ENCODE assay signal across 13 cellular contexts in the genomic region with DNA sequence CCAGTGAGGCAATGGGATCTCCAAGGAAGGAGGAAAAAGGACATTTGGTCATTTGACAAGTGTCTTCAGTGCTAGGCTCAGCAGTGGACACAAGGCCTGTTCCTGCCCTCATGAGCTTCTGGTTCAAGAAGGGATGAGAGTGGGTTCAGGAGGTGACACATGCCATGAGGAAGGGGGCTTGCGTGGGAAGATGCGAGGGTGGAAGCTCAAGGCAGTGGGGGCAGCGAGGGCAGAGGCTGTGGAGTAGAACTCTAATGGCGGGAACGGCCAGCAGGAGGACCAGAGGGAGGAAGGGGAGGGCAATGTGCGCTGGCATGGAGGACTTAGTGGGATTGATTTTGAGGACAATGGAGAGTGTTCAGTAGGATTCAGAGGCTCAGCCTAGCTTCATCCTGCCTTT. TPM values are rescaled to one million over a fixed set of nuclear protein-coding genes. Genes with fewer than 3 reads are reported as not detected.
DNase-seq lines count a peak whose midpoint lies in the region; ATAC-seq and TF ChIP-seq lines count a peak whose summit lies in the region.
"Had no signal": no experiment of that assay in that cellular context is flagged by ENCODE, and none has a peak within 500 bp of the region (broad histone marks: within the 10 kb centered on the region; RNA-seq: fewer than 3 reads in every experiment).

No MANE protein-coding gene starts in this region.

- H3K4me3 ChIP-seq in heart left ventricle (no peak overlapping the region), right cardiac atrium (ENCODE audit: low read length) (no peak overlapping the region), duodenal mucosa (ENCODE audit: low read depth in 1 of 2, low read length in 2 of 2) (peak overlapping the region in 1 of 2 donors; percentile 35), osteoblast (ENCODE audit: insufficient read depth, low read length) (no peak overlapping the region), uterus (no peak overlapping the region)

- H3K79me2 ChIP-seq in osteoblast (ENCODE audit: insufficient read depth, low read length) = peaks cover 32% of the 10 kb centered on the region

- H3K9ac ChIP-seq in duodenal mucosa (ENCODE audit: low read depth in 1 of 2, low read length in 2 of 2) = peak overlapping the region; percentile 54 to 76

- H3K27ac ChIP-seq in heart left ventricle (peak overlapping the region; percentile 47 to 91 (median 76)), right cardiac atrium (ENCODE audit: low read length) (no peak overlapping the region), duodenal mucosa (ENCODE audit: low read depth, low read length) (no peak overlapping the region), osteoblast (ENCODE audit: low read depth, low read length) (no peak overlapping the region), uterus (peak overlapping the region; percentile 72 to 74)
- H3K27ac ChIP-seq: WERI-Rb-1 had no signal

- ATAC-seq in heart left ventricle = no peak
- no peak for ATAC-seq in right cardiac atrium
- no peak for ATAC-seq in GM21529 (IDR thresholded peaks at IDR 0.05; ENCODE audit: unreplicated experiment)
- ATAC-seq: activated T-cell treated with anti-CD3 and anti-CD28 coated beads, Interleukin-2, amount 50 U/mL, for 72 hours had no signal

- H3K36me3 ChIP-seq in heart left ventricle (peaks cover 0 to 11% (median 0%) of the 10 kb centered on the region in 9 donors), duodenal mucosa (ENCODE audit: control insufficient read depth in 1 of 2, insufficient read depth in 2 of 2, low read length in 2 of 2) (peaks cover 0 to 6% of the 10 kb centered on the region in 2 donors), osteoblast (ENCODE audit: insufficient read depth, low read length) (peaks cover 11% of the 10 kb centered on the region), uterus (no peaks in the 10 kb centered on the region)

- no peaks in the 10 kb centered on the region for H3K9me3 ChIP-seq in heart left ventricle
- H3K9me3 ChIP-seq in right cardiac atrium (ENCODE audit: control insufficient read depth, low read length) = no peaks in the 10 kb centered on the region
- H3K9me3 ChIP-seq in duodenal mucosa (ENCODE audit: control insufficient read depth in 1 of 2, low read length in 2 of 2) = no peaks in the 10 kb centered on the region
- H3K9me3 ChIP-seq in osteoblast (ENCODE audit: low read depth, low read length) = no peaks in the 10 kb centered on the region
- no peaks in the 10 kb centered on the region for H3K9me3 ChIP-seq in uterus

- peaks cover 18% of the 10 kb centered on the region for H4K20me1 ChIP-seq in osteoblast (ENCODE audit: insufficient read depth, low read length)

- H3K27me3 ChIP-seq in heart left ventricle = no peaks in the 10 kb centered on the region
- no peaks in the 10 kb centered on the region for H3K27me3 ChIP-seq in right cardiac atrium (ENCODE audit: control insufficient read depth, insufficient read depth)
- no peaks in the 10 kb centered on the region for H3K27me3 ChIP-seq in duodenal mucosa (ENCODE audit: control insufficient read depth in 1 of 2, insufficient read depth in 2 of 2, low read length in 2 of 2)
- H3K27me3 ChIP-seq in osteoblast (ENCODE audit: insufficient read depth, low read length) = no peaks in the 10 kb centered on the region
- no peaks in the 10 kb centered on the region for H3K27me3 ChIP-seq in uterus

- no peak for DNase-seq in heart left ventricle
- no peak for DNase-seq in right cardiac atrium
- peak; percentile 55 for DNase-seq in osteoblast (ENCODE audit: insufficient read length, low spot score, missing footprints)
- DNase-seq in uterus = no peak
- no peak for DNase-seq in kidney glomerular epithelial cell (lab: John Stamatoyannopoulos, UW)
- DNase-seq in NCI-H146 (lab: John Stamatoyannopoulos, UW) = no peak
- DNase-seq: ACHN; activated T-cell treated with anti-CD3 and anti-CD28 coated beads, Interleukin-2, amount 50 U/mL, for 72 hours; NCI-H1930; NCI-H82; WERI-Rb-1 had no signal

- intact Hi-C loops in heart left ventricle (cut with DNase I) (loop anchor here in 2 of 10 donors (5.0 to 10.0 kb wide), 2 partner anchors 44 to 151 kb away; partner anchors contain the start of gene ARRDC2 (in 1 of the 2)), right cardiac atrium (cut with DNase I) (no loop called here), uterus (cut with DNase I; ENCODE audit: low total_unique reads) (no loop called here)

- no peak overlapping the region for H2AFZ ChIP-seq in osteoblast (ENCODE audit: low read length)

- TF ChIP-seq POLR2A in heart left ventricle (IDR thresholded peaks at IDR 0.05) = no peak
- TF ChIP-seq POLR2A in uterus (IDR thresholded peaks at IDR 0.05) = no peak

- no peak overlapping the region for H3K4me2 ChIP-seq in osteoblast (ENCODE audit: insufficient read depth, low read length)

- 93 to 98% (median 95%) methylated on average over 5 to 6 of the region's 6 CpGs for WGBS in heart left ventricle, 4 donors
- 95% methylated on average over 5 of the region's 6 CpGs for WGBS in right cardiac atrium

- H3K4me1 ChIP-seq in heart left ventricle (peaks cover 8 to 64% (median 41%) of the 10 kb centered on the region in 12 donors), right cardiac atrium (ENCODE audit: control insufficient read depth, insufficient read depth, low read length) (peaks cover 13% of the 10 kb centered on the region), duodenal mucosa (ENCODE audit: control insufficient read depth in 1 of 2, insufficient read depth in 2 of 2, low read length in 2 of 2) (peaks cover 39 to 47% of the 10 kb centered on the region in 2 donors), osteoblast (ENCODE audit: insufficient read depth, low read length) (peaks cover 29% of the 10 kb centered on the region), uterus (peaks cover 7 to 31% of the 10 kb centered on the region in 2 donors)

- TF ChIP-seq CTCF in heart left ventricle (IDR thresholded peaks at IDR 0.05) (no peak), osteoblast (IDR thresholded peaks at IDR 0.05; ENCODE audit: extremely low read depth, low read depth, low read length) (no peak), uterus (IDR thresholded peaks at IDR 0.05) (no peak)

RNA-seq across cellular contexts. Expression of gene PIK3R2, which starts 3.3 kb away (rescaled TPM):
- total RNA-seq in heart left ventricle (10 to 100 TPM; 17.9 to 28.6 (median 24.6) TPM), right cardiac atrium (10 to 100 TPM; 21.3 to 30.1 (median 26.4) TPM), osteoblast (25.7 and 28.0 TPM in 2 replicates), uterus (10 to 100 TPM; 17.2 to 39.4 (median 29.7) TPM)
- polyA plus RNA-seq in heart left ventricle (1 to 10 TPM; 4.0 to 7.1 TPM), right cardiac atrium (7.1 TPM)

RNA-seq across cellular contexts. Expression of gene IFI30, which starts 17.3 kb away (rescaled TPM):
- total RNA-seq in heart left ventricle = 100 to 1,000 TPM in 2 of 9 donors, 10 to 100 TPM in 4, 1 to 10 TPM in 3; 9.0 to 455 (median 15.2) TPM
- 10 to 100 TPM in 1 of 2 donors, 1 to 10 TPM in 1; 8.9 to 27.1 TPM for polyA plus RNA-seq in heart left ventricle
- 10 to 100 TPM; 21.8 to 47.4 (median 35.9) TPM for total RNA-seq in right cardiac atrium
- 10.1 TPM for polyA plus RNA-seq in right cardiac atrium
- 110 and 126 TPM in 2 replicates for total RNA-seq in osteoblast
- total RNA-seq in uterus = 10 to 100 TPM in 2 of 4 donors, 1 to 10 TPM in 2; 4.1 to 17.4 (median 11.4) TPM

RNA-seq across cellular contexts. Expression of gene MPV17L2, which starts 36.8 kb away (rescaled TPM):
- 10 to 100 TPM; 10.6 to 37.4 (median 14.8) TPM for total RNA-seq in heart left ventricle
- polyA plus RNA-seq in heart left ventricle = 10 to 100 TPM; 24.7 to 59.3 TPM
- total RNA-seq in right cardiac atrium = 10 to 100 TPM in 2 of 4 donors, 1 to 10 TPM in 2; 8.0 to 12.0 (median 10.0) TPM
- polyA plus RNA-seq in right cardiac atrium = 19.5 TPM
- 8.3 and 9.4 TPM in 2 replicates for total RNA-seq in osteoblast
- 10 to 100 TPM in 3 of 4 donors, 1 to 10 TPM in 1; 5.2 to 19.7 (median 11.1) TPM for total RNA-seq in uterus

RNA-seq across cellular contexts. Expression of gene RAB3A, which starts 47.6 kb away (rescaled TPM):
- total RNA-seq in heart left ventricle (10 to 100 TPM in 8 of 9 donors, 1 to 10 TPM in 1; 6.9 to 39.2 (median 31.5) TPM), right cardiac atrium (10 to 100 TPM; 23.1 to 41.5 (median 29.5) TPM), osteoblast (0.72 and 1.8 TPM in 2 replicates), uterus (1 to 10 TPM in 1 of 4 donors, under 1 TPM in 2, not detected in 1; 0.69 to 3.8 (median 0.77) TPM)
- polyA plus RNA-seq in heart left ventricle (10 to 100 TPM; 17.2 to 20.1 TPM), right cardiac atrium (29.1 TPM)

RNA-seq across cellular contexts. Expression of gene MAST3, which starts 58.7 kb away (rescaled TPM):
- total RNA-seq in heart left ventricle (1 to 10 TPM; 2.8 to 9.8 (median 5.2) TPM), right cardiac atrium (1 to 10 TPM; 5.1 to 6.9 (median 6.5) TPM), osteoblast (5.4 and 5.6 TPM in 2 replicates), uterus (10 to 100 TPM in 1 of 4 donors, 1 to 10 TPM in 2, under 1 TPM in 1; 0.59 to 22.5 (median 3.8) TPM)
- polyA plus RNA-seq in heart left ventricle (1 to 10 TPM; 1.5 to 2.9 TPM), right cardiac atrium (2.6 TPM)

Comparison
In these comparisons a context has a peak if more than half of its experiments do, and no peak if none do; other contexts are left out.
1. H3K27ac ChIP-seq: peak in heart left ventricle (12 of 12) and uterus (2 of 2); none in right cardiac atrium (single experiment), duodenal mucosa (single experiment) and osteoblast (single experiment).